In the genomic region with DNA sequence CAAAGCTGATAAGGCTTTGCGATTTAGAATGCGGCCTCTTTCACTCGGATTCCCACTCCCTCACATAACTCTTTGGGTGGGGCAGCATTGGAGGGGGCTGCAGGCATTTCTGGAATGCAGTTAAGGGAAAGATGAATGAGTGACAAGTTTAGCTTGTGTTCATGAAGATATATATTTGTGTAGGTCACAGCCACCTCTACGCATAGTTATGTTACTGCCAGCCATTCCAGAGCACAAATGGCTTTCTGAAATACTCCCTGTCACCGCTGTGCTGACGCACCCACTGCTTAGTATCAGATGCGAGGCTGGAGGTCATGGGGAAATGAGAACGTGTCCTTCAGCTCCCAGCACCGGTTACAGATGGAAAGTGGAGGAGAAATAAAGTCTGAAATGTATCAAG, we compare ENCODE assay signal across 20 cellular contexts.
"Had no signal": no experiment of that assay in that cellular context is flagged by ENCODE, and none has a peak within 500 bp of the region (broad histone marks: within the 10 kb centered on the region; RNA-seq: fewer than 3 reads in every experiment).

No MANE protein-coding gene starts in this region.

- H3K27me3 Mint-ChIP-seq: activated CD4-positive, alpha-beta memory T cell treated with anti-CD3 and anti-CD28 coated beads, Interleukin-2, amount 10 ng/mL, durations not matched to agents 7 days and 5 days; activated CD4-positive, alpha-beta T cell treated with anti-CD3 and anti-CD28 coated beads for 36 hours; activated naive CD8-positive, alpha-beta T cell treated with anti-CD3 and anti-CD28 coated beads, Interleukin-2, amount 10 ng/mL, durations not matched to agents 7 days and 5 days; natural killer cell treated with Interleukin-12 subunit alpha and Interleukin-12 subunit beta and Interleukin-15 and Interleukin-18, amount 100 ng/mL, for 72 hours had no signal

- H3K27ac Mint-ChIP-seq: activated CD4-positive, alpha-beta memory T cell treated with anti-CD3 and anti-CD28 coated beads, Interleukin-2, amount 10 ng/mL, durations not matched to agents 7 days and 5 days; activated CD4-positive, alpha-beta T cell treated with anti-CD3 and anti-CD28 coated beads for 36 hours; activated naive CD8-positive, alpha-beta T cell treated with anti-CD3 and anti-CD28 coated beads, Interleukin-2, amount 10 ng/mL, durations not matched to agents 7 days and 5 days; activated T-cell treated with anti-CD3 and anti-CD28 coated beads, Interleukin-2, amount 50 U/mL, for 72 hours; natural killer cell treated with Interleukin-12 subunit alpha and Interleukin-12 subunit beta and Interleukin-15 and Interleukin-18, amount 100 ng/mL, for 72 hours had no signal

- H3K9me3 ChIP-seq: ascending aorta, colonic mucosa, ovary, vagina had no signal

- FAIRE-seq: endothelial cell of umbilical vein had no signal

- H3K36me3 Mint-ChIP-seq: activated naive CD8-positive, alpha-beta T cell treated with anti-CD3 and anti-CD28 coated beads, Interleukin-2, amount 10 ng/mL, durations not matched to agents 7 days and 5 days; natural killer cell treated with Interleukin-12 subunit alpha and Interleukin-12 subunit beta and Interleukin-15 and Interleukin-18, amount 100 ng/mL, for 72 hours had no signal

- H3K4me3 ChIP-seq: ascending aorta, colonic mucosa, lung, ovary, SK-N-MC, vagina had no signal

- H3K9me3 Mint-ChIP-seq: activated CD4-positive, alpha-beta memory T cell treated with anti-CD3 and anti-CD28 coated beads, Interleukin-2, amount 10 ng/mL, durations not matched to agents 7 days and 5 days; activated naive CD8-positive, alpha-beta T cell treated with anti-CD3 and anti-CD28 coated beads, Interleukin-2, amount 10 ng/mL, durations not matched to agents 7 days and 5 days; activated T-cell treated with anti-CD3 and anti-CD28 coated beads, Interleukin-2, amount 50 U/mL, for 72 hours; natural killer cell treated with Interleukin-12 subunit alpha and Interleukin-12 subunit beta and Interleukin-15 and Interleukin-18, amount 100 ng/mL, for 72 hours had no signal

- H3K27ac ChIP-seq: ascending aorta, colonic mucosa, foreskin keratinocyte, ovary, SK-N-MC, vagina, VCaP had no signal

- ATAC-seq: activated CD4-positive, alpha-beta T cell treated with anti-CD3 and anti-CD28 coated beads for 36 hours; activated T-cell treated with anti-CD3 and anti-CD28 coated beads, Interleukin-2, amount 50 U/mL, for 72 hours; foreskin keratinocyte; natural killer cell treated with Interleukin-12 subunit alpha and Interleukin-12 subunit beta and Interleukin-15 and Interleukin-18, amount 100 ng/mL, for 72 hours had no signal

- H3K36me3 ChIP-seq: ascending aorta, colonic mucosa, ovary, vagina had no signal

- H3K4me1 ChIP-seq: ascending aorta, foreskin keratinocyte, vagina had no signal

- H3K4me3 Mint-ChIP-seq: activated CD4-positive, alpha-beta memory T cell treated with anti-CD3 and anti-CD28 coated beads, Interleukin-2, amount 10 ng/mL, durations not matched to agents 7 days and 5 days; activated CD4-positive, alpha-beta T cell treated with anti-CD3 and anti-CD28 coated beads for 36 hours; activated naive CD8-positive, alpha-beta T cell treated with anti-CD3 and anti-CD28 coated beads, Interleukin-2, amount 10 ng/mL, durations not matched to agents 7 days and 5 days; activated T-cell treated with anti-CD3 and anti-CD28 coated beads, Interleukin-2, amount 50 U/mL, for 72 hours; natural killer cell treated with Interleukin-12 subunit alpha and Interleukin-12 subunit beta and Interleukin-15 and Interleukin-18, amount 100 ng/mL, for 72 hours had no signal

- DNase-seq: activated CD4-positive, alpha-beta memory T cell treated with anti-CD3 and anti-CD28 coated beads, Interleukin-2, amount 10 ng/mL, durations not matched to agents 7 days and 5 days; activated CD4-positive, alpha-beta T cell treated with anti-CD3 and anti-CD28 coated beads for 36 hours; activated gamma-delta T cell treated with Interleukin-2 at 50 U/mL for 16 hours; activated naive CD8-positive, alpha-beta T cell treated with anti-CD3 and anti-CD28 coated beads, Interleukin-2, amount 10 ng/mL, durations not matched to agents 7 days and 5 days; activated T-cell treated with anti-CD3 and anti-CD28 coated beads, Interleukin-2, amount 50 U/mL, for 72 hours; caudate nucleus; colonic mucosa; foreskin keratinocyte; ovary; retina; stimulated activated CD4-positive, alpha-beta T cell treated with anti-CD3 and anti-CD28 coated beads, Interleukin-2, amount 100 ng/mL, for 24 hours; stimulated activated naive CD4-positive, alpha-beta T cell; T-helper 1 cell had no signal

- H3K27me3 ChIP-seq: ascending aorta, colonic mucosa, foreskin keratinocyte, ovary, vagina had no signal
